21 cellular contexts compared by ENCODE assay signal in the genomic region with DNA sequence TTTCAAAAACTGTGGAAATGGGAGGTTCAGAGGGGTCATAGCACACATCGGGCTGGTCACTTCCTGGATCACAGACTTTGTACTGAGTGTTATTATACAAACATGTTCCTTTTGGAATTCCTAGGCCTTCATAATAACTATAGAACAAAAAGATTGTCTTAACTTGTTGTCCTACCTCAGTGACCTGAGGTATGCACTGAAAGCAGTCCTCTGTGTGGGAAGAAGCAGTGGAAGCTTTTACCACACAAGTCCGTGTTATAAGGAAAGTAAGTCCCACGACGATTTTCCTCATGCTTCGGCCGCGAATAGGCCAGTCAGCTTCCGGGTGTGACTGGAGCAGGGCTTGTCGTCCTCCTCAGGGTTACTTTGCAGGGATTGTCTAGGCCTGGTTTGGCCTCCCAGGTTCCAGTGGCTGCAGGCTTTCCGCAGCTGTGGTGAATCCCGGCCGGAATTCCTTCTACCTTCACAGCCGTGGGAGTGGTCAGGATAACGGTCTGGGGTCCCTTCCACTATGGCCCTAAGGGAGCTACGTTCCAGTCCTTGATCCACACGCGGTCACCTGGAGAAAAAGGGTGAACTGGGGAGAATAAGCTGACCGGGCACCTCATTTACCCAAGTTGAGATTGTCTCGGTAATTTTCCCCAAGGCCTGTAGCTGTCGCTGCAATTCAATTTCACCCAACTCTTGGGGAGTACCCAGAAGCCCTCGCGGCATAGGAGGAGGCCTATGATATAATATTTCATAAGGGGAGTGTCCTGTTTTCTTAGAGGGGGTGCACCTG. TPM values are rescaled to one million over a fixed set of nuclear protein-coding genes. Genes with fewer than 3 reads are reported as not detected.
DNase-seq lines count a peak whose midpoint lies in the region; ATAC-seq and TF ChIP-seq lines count a peak whose summit lies in the region.
"Had no signal": no experiment of that assay in that cellular context is flagged by ENCODE, and none has a peak within 500 bp of the region (broad histone marks: within the 10 kb centered on the region; RNA-seq: fewer than 3 reads in every experiment).

No MANE protein-coding gene starts in this region.

- H3K36me3 ChIP-seq in left ventricle myocardium inferior (no peaks in the 10 kb centered on the region), SU-DHL-6 (ENCODE audit: low read length) (no peaks in the 10 kb centered on the region), left lung (no peaks in the 10 kb centered on the region), upper lobe of right lung (no peaks in the 10 kb centered on the region)
- H3K36me3 ChIP-seq: uterus had no signal

- peaks cover 44% of the 10 kb centered on the region for H3F3A ChIP-seq in SU-DHL-6 (ENCODE audit: insufficient read depth)

- ATAC-seq in left cardiac atrium (no peak), left lung (peak; percentile 43), upper lobe of right lung (no peak), GM21619 (IDR thresholded peaks at IDR 0.05; ENCODE audit: unreplicated experiment) (no peak)
- ATAC-seq: CD8-positive, alpha-beta T cell; left ventricle myocardium superior; naive thymus-derived CD4-positive, alpha-beta T cell; stimulated activated naive CD8-positive, alpha-beta T cell treated with anti-CD3 and anti-CD28 coated beads, Interleukin-15, amount 100 ng/mL, for 72 hours had no signal

- H3K9me2 ChIP-seq in SU-DHL-6 (replicated peaks; ENCODE audit: insufficient read depth, low read length): no peaks in the 10 kb centered on the region

- no peak for DNase-seq in left ventricle myocardium inferior
- DNase-seq in left cardiac atrium: no peak
- peak in 1 of 2 donors; percentile 22 for DNase-seq in left lung
- peak; percentile 29 for DNase-seq in upper lobe of right lung
- no peak for DNase-seq in iPS-NIHi7 (ENCODE audit: extremely low spot score)
- DNase-seq in middle frontal gyrus (ENCODE audit: extremely low spot score, low spot score): no peak
- DNase-seq: activated CD4-positive, alpha-beta T cell treated with anti-CD3 and anti-CD28 coated beads, Interleukin-2, amount 50 U/mL, for 1 hour; activated T-cell treated with anti-CD3 and anti-CD28 coated beads for 4 hours; CD8-positive, alpha-beta T cell; hippocampal formation; left ventricle myocardium superior; naive thymus-derived CD4-positive, alpha-beta T cell; NCI-H1930; NCI-H526 treated with DMSO at 0.1 percent for 48 hours; PC-9; stimulated activated CD4-positive, alpha-beta T cell treated with anti-CD3 and anti-CD28 coated beads, Interleukin-12 subunit alpha, Interleukin-12 subunit beta, amount 100 ng/mL, for 4 hours; stimulated activated naive CD8-positive, alpha-beta T cell treated with anti-CD3 and anti-CD28 coated beads, Interleukin-15, amount 100 ng/mL, for 72 hours; uterus had no signal

- peak overlapping the region; percentile 38 for H3K9ac ChIP-seq in SU-DHL-6 (ENCODE audit: low read length)

- intact Hi-C loops in left ventricle myocardium inferior (cut with micrococcal nuclease): no loop called here
- intact Hi-C loops in left cardiac atrium (cut with DNase I): loop anchor here in 1 of 2 donors (10.0 kb wide), 1 partner anchor 435 kb away; no protein-coding TSS in a partner anchor
- intact Hi-C loops in left lung (cut with DNase I): no loop called here
- intact Hi-C loops in upper lobe of right lung (cut with DNase I): no loop called here

- H2AFZ ChIP-seq in SU-DHL-6 (ENCODE audit: low read depth, low read length, severe bottlenecking): peak overlapping the region; percentile 32
- H2AFZ ChIP-seq: PC-9 had no signal

- TF ChIP-seq CTCF in left ventricle myocardium inferior (IDR thresholded peaks at IDR 0.05; ENCODE audit: borderline replicate concordance) (no peak), SU-DHL-6 (IDR thresholded peaks at IDR 0.05; ENCODE audit: insufficient read depth, low read length, poor library complexity, severe bottlenecking) (peak; percentile 25), left lung (IDR thresholded peaks at IDR 0.05) (no peak), upper lobe of right lung (IDR thresholded peaks at IDR 0.05) (no peak)

- H3K4me3 ChIP-seq in left ventricle myocardium inferior: no peak overlapping the region
- no peak overlapping the region for H3K4me3 ChIP-seq in SU-DHL-6 (ENCODE audit: insufficient read depth, low read length, poor library complexity, severe bottlenecking)
- no peak overlapping the region for H3K4me3 ChIP-seq in left lung
- no peak overlapping the region for H3K4me3 ChIP-seq in upper lobe of right lung
- H3K4me3 ChIP-seq: A549, PC-9, uterus had no signal

- H3K9me3 ChIP-seq in left ventricle myocardium inferior (replicated peaks): peaks cover 16% of the 10 kb centered on the region
- H3K9me3 ChIP-seq in SU-DHL-6 (ENCODE audit: insufficient read depth, low read length): no peaks in the 10 kb centered on the region
- no peaks in the 10 kb centered on the region for H3K9me3 ChIP-seq in left lung
- H3K9me3 ChIP-seq in upper lobe of right lung: peaks cover 5% of the 10 kb centered on the region
- H3K9me3 ChIP-seq: uterus had no signal

- H3K79me2 ChIP-seq in SU-DHL-6 (ENCODE audit: insufficient read depth, low read length): peaks cover 1% of the 10 kb centered on the region

- no peaks in the 10 kb centered on the region for H4K20me1 ChIP-seq in SU-DHL-6 (ENCODE audit: low read depth, low read length)

- peak overlapping the region; percentile 39 for H3K27ac ChIP-seq in left ventricle myocardium inferior (replicated peaks)
- peak overlapping the region; percentile 97 for H3K27ac ChIP-seq in SU-DHL-6 (ENCODE audit: low read depth, low read length)
- H3K27ac ChIP-seq in left lung: no peak overlapping the region
- peak overlapping the region; percentile 42 for H3K27ac ChIP-seq in upper lobe of right lung
- H3K27ac ChIP-seq: A549, PC-9, uterus had no signal

- H3K4me2 ChIP-seq in SU-DHL-6 (ENCODE audit: low read depth, low read length, poor library complexity, severe bottlenecking): peak overlapping the region; percentile 76
- H3K4me2 ChIP-seq: A549, PC-9 had no signal

- no peaks in the 10 kb centered on the region for H3K27me3 ChIP-seq in left ventricle myocardium inferior (ENCODE audit: low read depth)
- no peaks in the 10 kb centered on the region for H3K27me3 ChIP-seq in SU-DHL-6 (ENCODE audit: low read length)
- H3K27me3 ChIP-seq in left lung: no peaks in the 10 kb centered on the region
- H3K27me3 ChIP-seq in upper lobe of right lung: no peaks in the 10 kb centered on the region
- H3K27me3 ChIP-seq: uterus had no signal

- H3K4me1 ChIP-seq in left ventricle myocardium inferior: no peaks in the 10 kb centered on the region
- H3K4me1 ChIP-seq in left lung: no peaks in the 10 kb centered on the region
- peaks cover 6% of the 10 kb centered on the region for H3K4me1 ChIP-seq in upper lobe of right lung
- H3K4me1 ChIP-seq: A549, uterus had no signal

RNA-seq across cellular contexts. Expression of a gene that starts 16.0 kb away (rescaled TPM):
- total RNA-seq in left ventricle myocardium inferior (0.05 TPM), left cardiac atrium (under 1 TPM; 0.47 to 0.97 TPM), left lung (1,000 to 10,000 TPM; 1,284 to 3,296 TPM), upper lobe of right lung (1,895 TPM)

RNA-seq across cellular contexts. Expression of a gene that starts 20.3 kb away (rescaled TPM):
- 2.6 TPM for total RNA-seq in left ventricle myocardium inferior
- 1 to 10 TPM; 2.7 to 4.0 TPM for total RNA-seq in left cardiac atrium
- total RNA-seq in left lung: 10 to 100 TPM in 1 of 2 donors, 1 to 10 TPM in 1; 8.5 to 14.7 TPM
- total RNA-seq in upper lobe of right lung: 12.8 TPM

RNA-seq across cellular contexts. Expression of a gene that starts 26.8 kb away (rescaled TPM):
- total RNA-seq in left ventricle myocardium inferior (71.6 TPM), left cardiac atrium (10 to 100 TPM; 59.3 to 70.0 TPM), left lung (10 to 100 TPM; 77.9 to 78.4 TPM), upper lobe of right lung (101 TPM)

RNA-seq across cellular contexts. Expression of a gene that starts 34.7 kb away (rescaled TPM):
- total RNA-seq in left ventricle myocardium inferior: 10.8 TPM
- total RNA-seq in left cardiac atrium: 10 to 100 TPM; 12.0 to 13.4 TPM
- total RNA-seq in left lung: 10 to 100 TPM; 38.3 to 58.3 TPM
- total RNA-seq in upper lobe of right lung: 34.4 TPM

Comparison
In these comparisons a context has a peak if more than half of its experiments do, and no peak if none do; other contexts are left out.
1. H3K27ac ChIP-seq: peak in left ventricle myocardium inferior (single experiment), SU-DHL-6 (single experiment) and upper lobe of right lung (single experiment); none in left lung (0 of 2).
2. RNA of a gene that starts 16.0 kb away (total RNA-seq): 1,284 to 3,296 TPM in left lung and 1,895 TPM in upper lobe of right lung (single experiment); 0.47 to 0.97 TPM in left cardiac atrium and 0.05 TPM in left ventricle myocardium inferior (single experiment); every median in the first group is over 100 times any median in the second.